12 cellular contexts compared by ENCODE assay signal in the genomic region with DNA sequence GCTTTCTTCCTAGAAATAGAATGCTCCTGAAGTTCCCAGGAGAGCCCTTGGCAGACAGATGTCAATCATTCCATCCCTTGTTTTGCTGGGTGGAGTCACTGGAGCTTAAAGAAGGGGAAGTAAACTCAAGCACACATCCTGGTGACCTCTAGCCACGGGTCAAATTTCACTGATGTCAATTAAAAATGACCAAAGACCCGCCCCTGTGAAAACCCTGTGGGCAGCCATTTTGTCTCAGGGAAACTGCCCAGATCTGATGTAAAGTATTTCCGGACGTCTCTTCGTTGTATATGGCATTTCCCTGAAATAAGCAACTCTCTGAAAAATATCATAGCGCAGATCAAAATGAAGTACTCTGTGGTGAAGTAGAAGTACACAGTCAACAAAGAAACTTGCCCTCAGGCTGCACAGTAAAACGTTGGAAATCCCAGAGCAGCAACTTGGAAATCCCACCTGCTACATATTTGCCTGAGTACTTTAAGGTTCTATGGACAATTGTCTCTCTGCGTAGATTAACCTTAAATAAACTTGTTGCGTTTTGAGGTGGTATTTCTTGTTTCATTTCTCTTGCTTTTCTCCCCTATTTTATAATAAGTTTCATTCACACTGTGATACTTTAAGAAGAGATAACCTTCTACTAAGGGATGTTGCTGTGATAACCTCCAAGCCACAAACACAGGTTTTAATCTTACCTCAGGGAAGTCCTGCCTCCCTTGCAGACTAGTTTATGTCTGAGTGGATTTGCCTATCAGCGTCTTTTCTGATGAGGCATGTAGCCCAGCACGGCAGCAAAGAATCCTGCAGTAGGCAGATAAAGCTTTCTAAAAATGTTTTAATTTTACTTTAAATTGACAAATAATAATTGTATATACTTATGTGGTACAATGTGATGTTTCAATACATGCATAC.
A peak's percentile ranks its signal among the peaks of the same experiment; 100 is the strongest.
DNase-seq lines count a peak whose midpoint lies in the region; ATAC-seq and TF ChIP-seq lines count a peak whose summit lies in the region.
"Had no signal": no experiment of that assay in that cellular context is flagged by ENCODE, and none has a peak within 500 bp of the region (broad histone marks: within the 10 kb centered on the region; RNA-seq: fewer than 3 reads in every experiment).

No MANE protein-coding gene starts in this region.

- TF ChIP-seq CTCF in OCI-LY3 (IDR thresholded peaks at IDR 0.05; ENCODE audit: low read depth, low read length) (no peak), coronary artery (IDR thresholded peaks at IDR 0.05) (no peak)

- no peaks in the 10 kb centered on the region for H3K9me3 Mint-ChIP-seq in activated CD4-positive, alpha-beta T cell treated with anti-CD3 and anti-CD28 coated beads for 36 hours (ENCODE audit: low read depth)
- no peaks in the 10 kb centered on the region for H3K9me3 Mint-ChIP-seq in activated CD4-positive, alpha-beta memory T cell treated with anti-CD3 and anti-CD28 coated beads for 36 hours
- H3K9me3 Mint-ChIP-seq: central memory CD8-positive, alpha-beta T cell; type B pancreatic cell had no signal

- H3K27ac Mint-ChIP-seq in activated CD4-positive, alpha-beta T cell treated with anti-CD3 and anti-CD28 coated beads for 36 hours, result no peak overlapping the region
- H3K27ac Mint-ChIP-seq in activated CD4-positive, alpha-beta memory T cell treated with anti-CD3 and anti-CD28 coated beads for 36 hours, result no peak overlapping the region
- H3K27ac Mint-ChIP-seq: type B pancreatic cell had no signal

- intact Hi-C loops in activated CD4-positive, alpha-beta T cell treated with anti-CD3 and anti-CD28 coated beads for 36 hours (cut with DNase I, micrococcal nuclease), result no loop called here
- intact Hi-C loops in activated CD4-positive, alpha-beta memory T cell treated with anti-CD3 and anti-CD28 coated beads for 36 hours (cut with micrococcal nuclease), result no loop called here

- ATAC-seq in activated CD4-positive, alpha-beta T cell treated with anti-CD3 and anti-CD28 coated beads for 36 hours, result peak; percentile 33
- peak; percentile 61 for ATAC-seq in HG02885 (IDR thresholded peaks at IDR 0.05; ENCODE audit: poor library complexity, unreplicated experiment)

- H4K20me1 ChIP-seq in OCI-LY3 (ENCODE audit: insufficient read depth, low read length), result no peaks in the 10 kb centered on the region

- peaks cover 17% of the 10 kb centered on the region for H3K27me3 Mint-ChIP-seq in activated CD4-positive, alpha-beta T cell treated with anti-CD3 and anti-CD28 coated beads for 36 hours
- peaks cover 5% of the 10 kb centered on the region for H3K27me3 Mint-ChIP-seq in activated CD4-positive, alpha-beta memory T cell treated with anti-CD3 and anti-CD28 coated beads for 36 hours

- peak overlapping the region; percentile 99 for H2AFZ ChIP-seq in OCI-LY3 (ENCODE audit: low read depth, low read length)

- DNase-seq in activated CD4-positive, alpha-beta T cell treated with anti-CD3 and anti-CD28 coated beads for 36 hours, result no peak
- DNase-seq in activated CD4-positive, alpha-beta T cell treated with anti-CD3 and anti-CD28 coated beads, Interleukin-2, amount 50 U/mL, for 4 hours, result no peak
- no peak for DNase-seq in activated gamma-delta T cell (lab: John Stamatoyannopoulos, UW)
- DNase-seq in NCI-H2081 (lab: John Stamatoyannopoulos, UW), result no peak
- DNase-seq in coronary artery (ENCODE audit: low spot score), result no peak
- DNase-seq in activated CD4-positive, alpha-beta memory T cell treated with anti-CD3 and anti-CD28 coated beads for 36 hours, result no peak
- DNase-seq: activated CD4-positive, alpha-beta T cell treated with anti-CD3 and anti-CD28 coated beads for 48 hours; small intestine had no signal

- no peak overlapping the region for H3K27ac ChIP-seq in OCI-LY3 (ENCODE audit: low read length)
- no peak overlapping the region for H3K27ac ChIP-seq in coronary artery

- H3K36me3 Mint-ChIP-seq in activated CD4-positive, alpha-beta T cell treated with anti-CD3 and anti-CD28 coated beads for 36 hours (ENCODE audit: low read depth), result no peaks in the 10 kb centered on the region
- H3K36me3 Mint-ChIP-seq in activated CD4-positive, alpha-beta memory T cell treated with anti-CD3 and anti-CD28 coated beads for 36 hours, result no peaks in the 10 kb centered on the region
- H3K36me3 Mint-ChIP-seq: type B pancreatic cell had no signal

- H3K9ac ChIP-seq in OCI-LY3 (ENCODE audit: low read length), result no peak overlapping the region

- POLR2A ChIA-PET in activated CD4-positive, alpha-beta T cell treated with anti-CD3 and anti-CD28 coated beads for 36 hours (lab: Charles Lee), result no interaction called here
- POLR2A ChIA-PET in activated CD4-positive, alpha-beta memory T cell treated with anti-CD3 and anti-CD28 coated beads for 36 hours (lab: Charles Lee), result no interaction called here

- no peaks in the 10 kb centered on the region for H3K79me2 ChIP-seq in OCI-LY3 (ENCODE audit: low read length)

- H3K4me1 ChIP-seq in OCI-LY3 (ENCODE audit: low read length), result peaks cover 15% of the 10 kb centered on the region

- CTCF ChIA-PET in activated CD4-positive, alpha-beta T cell treated with anti-CD3 and anti-CD28 coated beads for 36 hours (lab: Charles Lee), result no interaction called here
- CTCF ChIA-PET in activated CD4-positive, alpha-beta memory T cell treated with anti-CD3 and anti-CD28 coated beads for 36 hours (lab: Charles Lee), result no interaction called here

- no peaks in the 10 kb centered on the region; the same call in 1 of the 2 replicates for H3K27me3 ChIP-seq in OCI-LY3 (ENCODE audit: low read depth, low read length)

- H3K9me3 ChIP-seq in OCI-LY3 (ENCODE audit: insufficient read depth, low read length), result no peaks in the 10 kb centered on the region

- H3K4me2 ChIP-seq in OCI-LY3 (ENCODE audit: low read length), result peak overlapping the region; percentile 67

- H3K36me3 ChIP-seq in OCI-LY3 (replicated peaks; ENCODE audit: low read depth, low read length), result no peaks in the 10 kb centered on the region

- H3K4me3 Mint-ChIP-seq in activated CD4-positive, alpha-beta T cell treated with anti-CD3 and anti-CD28 coated beads for 36 hours, result no peak overlapping the region
- no peak overlapping the region for H3K4me3 Mint-ChIP-seq in activated CD4-positive, alpha-beta memory T cell treated with anti-CD3 and anti-CD28 coated beads for 36 hours
- H3K4me3 Mint-ChIP-seq: central memory CD8-positive, alpha-beta T cell; type B pancreatic cell had no signal

- H3K4me3 ChIP-seq in OCI-LY3 (ENCODE audit: low read length) (peak overlapping the region; percentile 58), coronary artery (no peak overlapping the region)

- H3K4me1 Mint-ChIP-seq in activated CD4-positive, alpha-beta T cell treated with anti-CD3 and anti-CD28 coated beads for 36 hours, result peaks cover 8% of the 10 kb centered on the region
- H3K4me1 Mint-ChIP-seq in activated CD4-positive, alpha-beta memory T cell treated with anti-CD3 and anti-CD28 coated beads for 36 hours (ENCODE audit: low read depth), result peaks cover 2% of the 10 kb centered on the region
- H3K4me1 Mint-ChIP-seq: central memory CD8-positive, alpha-beta T cell had no signal
